Comparison of ENCODE assay signal across 8 cellular contexts in genomic region chr14:32472512-32473472, GRCh38.
A peak's percentile ranks its signal among the peaks of the same experiment; 100 is the strongest.
DNase-seq lines count a peak whose midpoint lies in the region; ATAC-seq and TF ChIP-seq lines count a peak whose summit lies in the region.

No MANE protein-coding gene starts in this region.

- H3K27ac Mint-ChIP-seq in CD4-positive, alpha-beta T cell: no peak overlapping the region

- no peaks in the 10 kb centered on the region for H3K9me3 Mint-ChIP-seq in CD4-positive, alpha-beta T cell

- H3K4me3 ChIP-seq in HEK293 (ENCODE audit: low read depth, low read length) (no peak overlapping the region), gastrocnemius medialis (peak overlapping the region in 1 of 4 donors; percentile 17)

- H3K36me3 Mint-ChIP-seq in CD4-positive, alpha-beta T cell (ENCODE audit: low read depth): no peaks in the 10 kb centered on the region

- ATAC-seq in SK-N-SH treated with all-trans-retinoic acid at 6 μM for 48 hours: peak; percentile 74
- ATAC-seq in gastrocnemius medialis: peak; percentile 54 to 67
- ATAC-seq in CD4-positive, alpha-beta T cell (ENCODE audit: poor library complexity): no peak
- no peak for ATAC-seq in HG02870 (IDR thresholded peaks at IDR 0.05; ENCODE audit: unreplicated experiment)
- no peak for ATAC-seq in GM19328 (IDR thresholded peaks at IDR 0.05; ENCODE audit: unreplicated experiment)

- POLR2A ChIA-PET in HEK293 (lab: Yijun Ruan, JAX): no interaction called here
- POLR2A ChIA-PET in CD4-positive, alpha-beta T cell (lab: Charles Lee): no interaction called here

- no peaks in the 10 kb centered on the region for H3K36me3 ChIP-seq in HEK293 (ENCODE audit: control insufficient read depth in 2 of 2, insufficient read depth in 1 of 2, low read length in 2 of 2)
- no peaks in the 10 kb centered on the region for H3K36me3 ChIP-seq in gastrocnemius medialis

- intact Hi-C loops in head of caudate nucleus (cut with DNase I) (loop anchor here (5.0 kb wide), 1 partner anchor 40 kb away; no protein-coding TSS in a partner anchor), gastrocnemius medialis (cut with DNase I; ENCODE audit: low total_unique reads) (loop anchor here (1.0 to 5.0 kb wide), 6 partner anchors 41 to 540 kb away; partner anchors contain the start of genes RNU6-7 and RNU6-8)
- intact Hi-C loops in CD4-positive, alpha-beta T cell (cut with DNase I, micrococcal nuclease): no loop called here

- TF ChIP-seq CTCF in HEK293 (tag by site-specific recombination; IDR thresholded peaks at IDR 0.05) (no peak), gastrocnemius medialis (IDR thresholded peaks at IDR 0.05 in 4 of 5, conservative IDR thresholded peaks at IDR 0.05 in 1 of 5) (no peak)
- no peak for TF ChIP-seq CTCF in CD4-positive, alpha-beta T cell (IDR thresholded peaks at IDR 0.05)

- H3K4me3 Mint-ChIP-seq in CD4-positive, alpha-beta T cell: no peak overlapping the region

- in situ Hi-C loops in gastrocnemius medialis (cut with MboI; ENCODE audit: low sequenced_read_pairs in 4 of 4): loop anchor here in 2 of 4 donors (10.0 to 25.0 kb wide), 3 partner anchors 398 to 960 kb away; partner anchors contain the start of gene ARHGAP5 (in 1 of the 2)

- CTCF ChIA-PET in HEK293 (lab: Yijun Ruan, JAX): interaction anchor here (0.6 to 1.9 kb wide), 5 partner anchors 87 to 1850 kb away, joined by 3 to 8 read pairs (median 3); no protein-coding TSS in a partner anchor
- CTCF ChIA-PET in CD4-positive, alpha-beta T cell (lab: Charles Lee): no interaction called here

- H3K4me1 Mint-ChIP-seq in CD4-positive, alpha-beta T cell (ENCODE audit: low read depth): no peaks in the 10 kb centered on the region

- DNase-seq in head of caudate nucleus: peak; percentile 16 to 88 (median 72)
- peak; percentile 34 to 63 for DNase-seq in gastrocnemius medialis
- no peak for DNase-seq in CD4-positive, alpha-beta T cell
- no peak for DNase-seq in SW 1271 (lab: John Stamatoyannopoulos, UW)

- H3K27me3 Mint-ChIP-seq in CD4-positive, alpha-beta T cell: peaks cover 6% of the 10 kb centered on the region

- H3K27ac ChIP-seq in HEK293 (ENCODE audit: extremely low read depth, low read depth, low read length) (no peak overlapping the region), gastrocnemius medialis (peak overlapping the region; percentile 64 to 77 (median 72))
- no peak overlapping the region for H3K27ac ChIP-seq in CD4-positive, alpha-beta T cell (ENCODE audit: low read depth, low read length)

- H3K27me3 ChIP-seq in gastrocnemius medialis: no peaks in the 10 kb centered on the region
- no peaks in the 10 kb centered on the region for H3K27me3 ChIP-seq in CD4-positive, alpha-beta T cell (ENCODE audit: control insufficient read depth, insufficient read depth, low read length)

- H3K9me3 ChIP-seq in HEK293 (ENCODE audit: control insufficient read depth, insufficient read depth, low read depth, low read length) (no peaks in the 10 kb centered on the region), gastrocnemius medialis (no peaks in the 10 kb centered on the region)
- no peaks in the 10 kb centered on the region for H3K9me3 ChIP-seq in CD4-positive, alpha-beta T cell (ENCODE audit: control insufficient read depth, low read length)

- TF ChIP-seq POLR2A in gastrocnemius medialis (IDR thresholded peaks at IDR 0.05): no peak

- 0 out of 2 replicates have a peak, but pooled peaks cover 2% of the 10 kb centered on the region for H3K4me1 ChIP-seq in HEK293 (ENCODE audit: control insufficient read depth, insufficient read depth, low read length)
- peaks cover 50 to 53% of the 10 kb centered on the region in 2 donors for H3K4me1 ChIP-seq in gastrocnemius medialis

TF ChIP-seq in HEK293, 187 proteins besides CTCF, POLR2A, EP300 and RAD21 (continues in another document):
- TF ChIP-seq ZNF354C (tag by site-specific recombination; IDR thresholded peaks at IDR 0.05; ENCODE audit: borderline replicate concordance, low read depth) (no peak), ZNF132 (tag by site-specific recombination; IDR thresholded peaks at IDR 0.05; ENCODE audit: borderline replicate concordance) (no peak), ZNF791 (tag by site-specific recombination; IDR thresholded peaks at IDR 0.05) (no peak), KLF1 (tag by site-specific recombination; IDR thresholded peaks at IDR 0.05) (no peak), ZEB2 (tag by site-specific recombination; IDR thresholded peaks at IDR 0.05) (0 out of 2 replicates have a peak, but pooled peaks have one; percentile 34), ZNF510 (tag by site-specific recombination; IDR thresholded peaks at IDR 0.05; ENCODE audit: insufficient replicate concordance) (no peak), ZNF501 (tag by site-specific recombination; IDR thresholded peaks at IDR 0.05) (no peak), SCRT2 (tag by site-specific recombination; IDR thresholded peaks at IDR 0.05) (peak; percentile 45; the same call in 1 of the 2 replicates), ATF2 (tag by site-specific recombination; IDR thresholded peaks at IDR 0.05; ENCODE audit: low read depth) (peak; percentile 75; the same call in 1 of the 2 replicates), KLF10 (tag by site-specific recombination; IDR thresholded peaks at IDR 0.05) (no peak), MEIS1 (CRISPR knock-in tag; IDR thresholded peaks at IDR 0.05; ENCODE audit: borderline replicate concordance) (no peak)
- TF ChIP-seq, protein P1, sequence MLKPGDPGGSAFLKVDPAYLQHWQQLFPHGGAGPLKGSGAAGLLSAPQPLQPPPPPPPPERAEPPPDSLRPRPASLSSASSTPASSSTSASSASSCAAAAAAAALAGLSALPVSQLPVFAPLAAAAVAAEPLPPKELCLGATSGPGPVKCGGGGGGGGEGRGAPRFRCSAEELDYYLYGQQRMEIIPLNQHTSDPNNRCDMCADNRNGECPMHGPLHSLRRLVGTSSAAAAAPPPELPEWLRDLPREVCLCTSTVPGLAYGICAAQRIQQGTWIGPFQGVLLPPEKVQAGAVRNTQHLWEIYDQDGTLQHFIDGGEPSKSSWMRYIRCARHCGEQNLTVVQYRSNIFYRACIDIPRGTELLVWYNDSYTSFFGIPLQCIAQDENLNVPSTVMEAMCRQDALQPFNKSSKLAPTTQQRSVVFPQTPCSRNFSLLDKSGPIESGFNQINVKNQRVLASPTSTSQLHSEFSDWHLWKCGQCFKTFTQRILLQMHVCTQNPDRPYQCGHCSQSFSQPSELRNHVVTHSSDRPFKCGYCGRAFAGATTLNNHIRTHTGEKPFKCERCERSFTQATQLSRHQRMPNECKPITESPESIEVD (tag by site-specific recombination; IDR thresholded peaks at IDR 0.05): peak; percentile 47

TF ChIP-seq in SK-N-SH treated with all-trans-retinoic acid at 6 μM for 48 hours, 23 proteins besides CTCF, POLR2A, EP300 and RAD21:
- TF ChIP-seq CSDC2 (CRISPR knock-in tag; IDR thresholded peaks at IDR 0.05): peak; percentile 70
- TF ChIP-seq ISL1 (CRISPR knock-in tag; IDR thresholded peaks at IDR 0.05): peak; percentile 81
- no peak for TF ChIP-seq OSR1 (CRISPR knock-in tag; IDR thresholded peaks at IDR 0.05)
- TF ChIP-seq GLIS3 (CRISPR knock-in tag; IDR thresholded peaks at IDR 0.05): 0 out of 2 replicates have a peak, but pooled peaks have one; percentile 3
- no peak for TF ChIP-seq ZNF565 (CRISPR knock-in tag; conservative IDR thresholded peaks at IDR 0.05; ENCODE audit: low read depth)
- TF ChIP-seq, protein P2, sequence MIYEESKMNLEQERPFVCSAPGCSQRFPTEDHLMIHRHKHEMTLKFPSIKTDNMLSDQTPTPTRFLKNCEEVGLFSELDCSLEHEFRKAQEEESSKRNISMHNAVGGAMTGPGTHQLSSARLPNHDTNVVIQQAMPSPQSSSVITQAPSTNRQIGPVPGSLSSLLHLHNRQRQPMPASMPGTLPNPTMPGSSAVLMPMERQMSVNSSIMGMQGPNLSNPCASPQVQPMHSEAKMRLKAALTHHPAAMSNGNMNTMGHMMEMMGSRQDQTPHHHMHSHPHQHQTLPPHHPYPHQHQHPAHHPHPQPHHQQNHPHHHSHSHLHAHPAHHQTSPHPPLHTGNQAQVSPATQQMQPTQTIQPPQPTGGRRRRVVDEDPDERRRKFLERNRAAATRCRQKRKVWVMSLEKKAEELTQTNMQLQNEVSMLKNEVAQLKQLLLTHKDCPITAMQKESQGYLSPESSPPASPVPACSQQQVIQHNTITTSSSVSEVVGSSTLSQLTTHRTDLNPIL (CRISPR knock-in tag; IDR thresholded peaks at IDR 0.05; ENCODE audit: low read depth): peak; percentile 65
- no peak for TF ChIP-seq ARNTL (CRISPR knock-in tag; IDR thresholded peaks at IDR 0.05; ENCODE audit: borderline replicate concordance, low read depth)
- TF ChIP-seq ZFP3 (CRISPR knock-in tag; IDR thresholded peaks at IDR 0.05): peak; percentile 83; the same call in 1 of the 2 replicates
- TF ChIP-seq SNAI2 (CRISPR knock-in tag; IDR thresholded peaks at IDR 0.05): peak; percentile 78; the same call in 1 of the 2 replicates

Comparison
In these comparisons a context has a peak if more than half of its experiments do, and no peak if none do; other contexts are left out.
1. H3K27ac ChIP-seq: peak in gastrocnemius medialis (4 of 4); none in HEK293 (single experiment) and CD4-positive, alpha-beta T cell (single experiment).
2. ATAC-seq: peak in SK-N-SH treated with all-trans-retinoic acid at 6 μM for 48 hours (single experiment) and gastrocnemius medialis (2 of 2); none in CD4-positive, alpha-beta T cell (single experiment), HG02870 (single experiment) and GM19328 (single experiment).
3. DNase-seq: peak in head of caudate nucleus (42 of 42) and gastrocnemius medialis (2 of 2); none in CD4-positive, alpha-beta T cell (0 of 10) and SW 1271 (0 of 2).
4. intact Hi-C loops: an anchor here in head of caudate nucleus (5.0 kb wide) and gastrocnemius medialis (1.0 to 5.0 kb wide); none called in CD4-positive, alpha-beta T cell.
5. Of the 2 proteins assayed by ChIP-seq in both HEK293 and SK-N-SH treated with all-trans-retinoic acid at 6 μM for 48 hours: peak only in HEK293: none; only in SK-N-SH treated with all-trans-retinoic acid at 6 μM for 48 hours: ZFP3; in both: none; in neither: 1.